Comparison of ENCODE assay signal across 10 cellular contexts in genomic region chr20:46099491-46100287, GRCh38. TPM values are rescaled to one million over a fixed set of nuclear protein-coding genes. Genes with fewer than 3 reads are reported as not detected.
DNase-seq lines count a peak whose midpoint lies in the region; ATAC-seq and TF ChIP-seq lines count a peak whose summit lies in the region.
"Had no signal": no experiment of that assay in that cellular context is flagged by ENCODE, and none has a peak within 500 bp of the region (broad histone marks: within the 10 kb centered on the region; RNA-seq: fewer than 3 reads in every experiment).

No MANE protein-coding gene starts in this region.

- intact Hi-C loops in testis (cut with DNase I; ENCODE audit: low total_unique reads): no loop called here

- peaks cover 2% of the 10 kb centered on the region for H3K36me3 Mint-ChIP-seq in activated naive CD8-positive, alpha-beta T cell treated with anti-CD3 and anti-CD28 coated beads for 36 hours

- TF ChIP-seq CTCF in kidney epithelial cell (IDR thresholded peaks at IDR 0.05; ENCODE audit: insufficient read depth, low read length, poor library complexity, severe bottlenecking) (peak; percentile 21), testis (IDR thresholded peaks at IDR 0.05) (no peak), WERI-Rb-1 (IDR thresholded peaks at IDR 0.05; ENCODE audit: low read depth, low read length) (no peak)

- H3K27me3 ChIP-seq in kidney epithelial cell (ENCODE audit: control insufficient read depth, insufficient read depth, low read length) (peaks cover 22% of the 10 kb centered on the region), testis (no peaks in the 10 kb centered on the region), WERI-Rb-1 (ENCODE audit: insufficient read depth, low read depth, severe bottlenecking) (no peaks in the 10 kb centered on the region)

- H3K4me3 ChIP-seq in kidney epithelial cell (ENCODE audit: low read depth, low read length) (no peak overlapping the region), testis (peak overlapping the region in 1 of 2 donors; percentile 15), WERI-Rb-1 (ENCODE audit: low read depth, low read length) (no peak overlapping the region)

- H3K4me1 ChIP-seq in testis: no peaks in the 10 kb centered on the region

- no peaks in the 10 kb centered on the region for H3K9me3 Mint-ChIP-seq in activated naive CD8-positive, alpha-beta T cell treated with anti-CD3 and anti-CD28 coated beads for 36 hours
- H3K9me3 Mint-ChIP-seq: activated T-cell treated with anti-CD3 and anti-CD28 coated beads, Interleukin-2, amount 50 U/mL, for 4 hours had no signal

- H3K27ac Mint-ChIP-seq in activated naive CD8-positive, alpha-beta T cell treated with anti-CD3 and anti-CD28 coated beads for 36 hours: no peak overlapping the region

- no peaks in the 10 kb centered on the region for H3K4me1 Mint-ChIP-seq in activated naive CD8-positive, alpha-beta T cell treated with anti-CD3 and anti-CD28 coated beads for 36 hours

- no peak for TF ChIP-seq POLR2A in testis (IDR thresholded peaks at IDR 0.05)

- ATAC-seq in GM18511 (IDR thresholded peaks at IDR 0.05; ENCODE audit: unreplicated experiment) (peak; percentile 51), GM21825 (IDR thresholded peaks at IDR 0.05; ENCODE audit: unreplicated experiment) (no peak), HG03025 (IDR thresholded peaks at IDR 0.05; ENCODE audit: low FRiP score, unreplicated experiment) (no peak)

- H3K27ac ChIP-seq in testis: no peak overlapping the region
- no peak overlapping the region for H3K27ac ChIP-seq in WERI-Rb-1

- WGBS in testis, 2 donors: 30 to 31% methylated on average over 32 to 48 of the region's 48 CpGs

- DNase-seq in activated naive CD8-positive, alpha-beta T cell treated with anti-CD3 and anti-CD28 coated beads for 36 hours: peak; percentile 32
- DNase-seq in kidney epithelial cell (ENCODE audit: low read depth) (no peak), testis (peak; percentile 32), WERI-Rb-1 (no peak)
- DNase-seq: activated T-cell treated with anti-CD3 and anti-CD28 coated beads, Interleukin-2, amount 50 U/mL, for 4 hours; occipital lobe; SW 1271 had no signal

- peaks cover 65% of the 10 kb centered on the region for H3K27me3 Mint-ChIP-seq in activated naive CD8-positive, alpha-beta T cell treated with anti-CD3 and anti-CD28 coated beads for 36 hours

- no peak overlapping the region for H3K4me3 Mint-ChIP-seq in activated naive CD8-positive, alpha-beta T cell treated with anti-CD3 and anti-CD28 coated beads for 36 hours
- H3K4me3 Mint-ChIP-seq: activated T-cell treated with anti-CD3 and anti-CD28 coated beads, Interleukin-2, amount 50 U/mL, for 4 hours had no signal

- H3K36me3 ChIP-seq in kidney epithelial cell (ENCODE audit: control insufficient read depth, insufficient read depth, low read length) (no peaks in the 10 kb centered on the region), testis (ENCODE audit: low read depth, missing control alignments) (no peaks in the 10 kb centered on the region), WERI-Rb-1 (no peaks in the 10 kb centered on the region)

- H3K9me3 ChIP-seq in testis: no peaks in the 10 kb centered on the region
- peaks cover 11% of the 10 kb centered on the region for H3K9me3 ChIP-seq in WERI-Rb-1 (ENCODE audit: severe bottlenecking)

RNA-seq across cellular contexts. Expression of gene NCOA5, which starts 9.9 kb away (rescaled TPM):
- 10 to 100 TPM; 26.2 to 27.3 TPM for total RNA-seq in activated naive CD8-positive, alpha-beta T cell treated with anti-CD3 and anti-CD28 coated beads for 36 hours
- total RNA-seq in kidney epithelial cell: 30.5 and 31.4 TPM in 2 replicates
- 10 to 100 TPM; 55.6 to 66.2 TPM for total RNA-seq in testis
- polyA plus RNA-seq in testis (ENCODE audit: insufficient read depth, low read depth, low replicate concordance): 64.0 TPM

RNA-seq across cellular contexts. Expression of gene CD40, which starts 18.4 kb away (rescaled TPM):
- total RNA-seq in activated naive CD8-positive, alpha-beta T cell treated with anti-CD3 and anti-CD28 coated beads for 36 hours: 1 to 10 TPM; 4.6 to 5.3 TPM
- total RNA-seq in kidney epithelial cell (57.6 and 58.3 TPM in 2 replicates), testis (1 to 10 TPM; 5.0 to 5.3 TPM)
- 8.8 TPM for polyA plus RNA-seq in testis (ENCODE audit: insufficient read depth, low read depth, low replicate concordance)

Comparison
In these comparisons a context has a peak if more than half of its experiments do, and no peak if none do; other contexts are left out.
1. DNase-seq: peak in activated naive CD8-positive, alpha-beta T cell treated with anti-CD3 and anti-CD28 coated beads for 36 hours (single experiment) and testis (single experiment); none in kidney epithelial cell (single experiment) and WERI-Rb-1 (single experiment).